In the genomic region with DNA sequence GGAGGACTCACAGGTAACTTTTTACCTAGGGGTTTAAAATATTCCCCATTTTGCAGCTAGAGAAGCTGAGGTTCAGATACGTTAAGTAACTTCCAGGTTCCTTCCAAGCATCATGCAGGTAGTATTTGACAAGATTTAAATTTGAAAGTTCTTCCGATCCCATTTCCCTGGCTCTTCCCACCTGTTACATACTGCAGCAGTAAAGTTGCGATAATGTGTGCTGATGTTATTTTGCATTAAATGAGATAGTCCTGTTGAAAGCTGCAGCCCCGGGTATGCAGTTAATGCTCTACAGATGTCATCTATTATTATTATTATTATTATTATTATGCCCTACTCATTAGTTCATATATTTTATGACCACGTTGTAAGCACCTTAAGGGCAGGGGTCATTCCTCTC, we compare ENCODE assay signal across 1 cellular context.
TF ChIP-seq lines count a peak whose summit lies in the region.

No MANE protein-coding gene starts in this region.

TF ChIP-seq in GM23338, 12 proteins besides CTCF, POLR2A, EP300 and RAD21 (continued from another document):
- TF ChIP-seq, protein P1, sequence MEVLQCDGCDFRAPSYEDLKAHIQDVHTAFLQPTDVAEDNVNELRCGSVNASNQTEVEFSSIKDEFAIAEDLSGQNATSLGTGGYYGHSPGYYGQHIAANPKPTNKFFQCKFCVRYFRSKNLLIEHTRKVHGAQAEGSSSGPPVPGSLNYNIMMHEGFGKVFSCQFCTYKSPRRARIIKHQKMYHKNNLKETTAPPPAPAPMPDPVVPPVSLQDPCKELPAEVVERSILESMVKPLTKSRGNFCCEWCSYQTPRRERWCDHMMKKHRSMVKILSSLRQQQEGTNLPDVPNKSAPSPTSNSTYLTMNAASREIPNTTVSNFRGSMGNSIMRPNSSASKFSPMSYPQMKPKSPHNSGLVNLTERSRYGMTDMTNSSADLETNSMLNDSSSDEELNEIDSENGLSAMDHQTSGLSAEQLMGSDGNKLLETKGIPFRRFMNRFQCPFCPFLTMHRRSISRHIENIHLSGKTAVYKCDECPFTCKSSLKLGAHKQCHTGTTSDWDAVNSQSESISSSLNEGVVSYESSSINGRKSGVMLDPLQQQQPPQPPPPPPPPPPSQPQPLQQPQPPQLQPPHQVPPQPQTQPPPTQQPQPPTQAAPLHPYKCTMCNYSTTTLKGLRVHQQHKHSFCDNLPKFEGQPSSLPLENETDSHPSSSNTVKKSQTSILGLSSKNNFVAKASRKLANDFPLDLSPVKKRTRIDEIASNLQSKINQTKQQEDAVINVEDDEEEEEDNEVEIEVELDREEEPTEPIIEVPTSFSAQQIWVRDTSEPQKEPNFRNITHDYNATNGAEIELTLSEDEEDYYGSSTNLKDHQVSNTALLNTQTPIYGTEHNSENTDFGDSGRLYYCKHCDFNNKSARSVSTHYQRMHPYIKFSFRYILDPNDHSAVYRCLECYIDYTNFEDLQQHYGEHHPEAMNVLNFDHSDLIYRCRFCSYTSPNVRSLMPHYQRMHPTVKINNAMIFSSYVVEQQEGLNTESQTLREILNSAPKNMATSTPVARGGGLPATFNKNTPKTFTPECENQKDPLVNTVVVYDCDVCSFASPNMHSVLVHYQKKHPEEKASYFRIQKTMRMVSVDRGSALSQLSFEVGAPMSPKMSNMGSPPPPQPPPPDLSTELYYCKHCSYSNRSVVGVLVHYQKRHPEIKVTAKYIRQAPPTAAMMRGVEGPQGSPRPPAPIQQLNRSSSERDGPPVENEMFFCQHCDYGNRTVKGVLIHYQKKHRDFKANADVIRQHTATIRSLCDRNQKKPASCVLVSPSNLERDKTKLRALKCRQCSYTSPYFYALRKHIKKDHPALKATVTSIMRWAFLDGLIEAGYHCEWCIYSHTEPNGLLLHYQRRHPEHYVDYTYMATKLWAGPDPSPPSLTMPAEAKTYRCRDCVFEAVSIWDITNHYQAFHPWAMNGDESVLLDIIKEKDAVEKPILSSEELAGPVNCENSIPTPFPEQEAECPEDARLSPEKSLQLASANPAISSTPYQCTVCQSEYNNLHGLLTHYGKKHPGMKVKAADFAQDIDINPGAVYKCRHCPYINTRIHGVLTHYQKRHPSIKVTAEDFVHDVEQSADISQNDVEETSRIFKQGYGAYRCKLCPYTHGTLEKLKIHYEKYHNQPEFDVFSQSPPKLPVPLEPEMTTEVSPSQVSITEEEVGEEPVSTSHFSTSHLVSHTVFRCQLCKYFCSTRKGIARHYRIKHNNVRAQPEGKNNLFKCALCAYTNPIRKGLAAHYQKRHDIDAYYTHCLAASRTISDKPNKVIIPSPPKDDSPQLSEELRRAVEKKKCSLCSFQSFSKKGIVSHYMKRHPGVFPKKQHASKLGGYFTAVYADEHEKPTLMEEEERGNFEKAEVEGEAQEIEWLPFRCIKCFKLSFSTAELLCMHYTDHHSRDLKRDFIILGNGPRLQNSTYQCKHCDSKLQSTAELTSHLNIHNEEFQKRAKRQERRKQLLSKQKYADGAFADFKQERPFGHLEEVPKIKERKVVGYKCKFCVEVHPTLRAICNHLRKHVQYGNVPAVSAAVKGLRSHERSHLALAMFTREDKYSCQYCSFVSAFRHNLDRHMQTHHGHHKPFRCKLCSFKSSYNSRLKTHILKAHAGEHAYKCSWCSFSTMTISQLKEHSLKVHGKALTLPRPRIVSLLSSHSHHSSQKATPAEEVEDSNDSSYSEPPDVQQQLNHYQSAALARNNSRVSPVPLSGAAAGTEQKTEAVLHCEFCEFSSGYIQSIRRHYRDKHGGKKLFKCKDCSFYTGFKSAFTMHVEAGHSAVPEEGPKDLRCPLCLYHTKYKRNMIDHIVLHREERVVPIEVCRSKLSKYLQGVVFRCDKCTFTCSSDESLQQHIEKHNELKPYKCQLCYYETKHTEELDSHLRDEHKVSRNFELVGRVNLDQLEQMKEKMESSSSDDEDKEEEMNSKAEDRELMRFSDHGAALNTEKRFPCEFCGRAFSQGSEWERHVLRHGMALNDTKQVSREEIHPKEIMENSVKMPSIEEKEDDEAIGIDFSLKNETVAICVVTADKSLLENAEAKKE (CRISPR knock-in tag; IDR thresholded peaks at IDR 0.05): no peak
- TF ChIP-seq EZH2 (IDR thresholded peaks at IDR 0.05; ENCODE audit: low read depth, unreplicated experiment) (no peak), POLR2AphosphoS5 (IDR thresholded peaks at IDR 0.05; ENCODE audit: low read depth) (no peak), CREB1 (CRISPR knock-in tag; IDR thresholded peaks at IDR 0.05; ENCODE audit: low read depth) (no peak), ZNF331 (CRISPR knock-in tag; IDR thresholded peaks at IDR 0.05; ENCODE audit: low read depth) (no peak)
- TF ChIP-seq, protein P2, sequence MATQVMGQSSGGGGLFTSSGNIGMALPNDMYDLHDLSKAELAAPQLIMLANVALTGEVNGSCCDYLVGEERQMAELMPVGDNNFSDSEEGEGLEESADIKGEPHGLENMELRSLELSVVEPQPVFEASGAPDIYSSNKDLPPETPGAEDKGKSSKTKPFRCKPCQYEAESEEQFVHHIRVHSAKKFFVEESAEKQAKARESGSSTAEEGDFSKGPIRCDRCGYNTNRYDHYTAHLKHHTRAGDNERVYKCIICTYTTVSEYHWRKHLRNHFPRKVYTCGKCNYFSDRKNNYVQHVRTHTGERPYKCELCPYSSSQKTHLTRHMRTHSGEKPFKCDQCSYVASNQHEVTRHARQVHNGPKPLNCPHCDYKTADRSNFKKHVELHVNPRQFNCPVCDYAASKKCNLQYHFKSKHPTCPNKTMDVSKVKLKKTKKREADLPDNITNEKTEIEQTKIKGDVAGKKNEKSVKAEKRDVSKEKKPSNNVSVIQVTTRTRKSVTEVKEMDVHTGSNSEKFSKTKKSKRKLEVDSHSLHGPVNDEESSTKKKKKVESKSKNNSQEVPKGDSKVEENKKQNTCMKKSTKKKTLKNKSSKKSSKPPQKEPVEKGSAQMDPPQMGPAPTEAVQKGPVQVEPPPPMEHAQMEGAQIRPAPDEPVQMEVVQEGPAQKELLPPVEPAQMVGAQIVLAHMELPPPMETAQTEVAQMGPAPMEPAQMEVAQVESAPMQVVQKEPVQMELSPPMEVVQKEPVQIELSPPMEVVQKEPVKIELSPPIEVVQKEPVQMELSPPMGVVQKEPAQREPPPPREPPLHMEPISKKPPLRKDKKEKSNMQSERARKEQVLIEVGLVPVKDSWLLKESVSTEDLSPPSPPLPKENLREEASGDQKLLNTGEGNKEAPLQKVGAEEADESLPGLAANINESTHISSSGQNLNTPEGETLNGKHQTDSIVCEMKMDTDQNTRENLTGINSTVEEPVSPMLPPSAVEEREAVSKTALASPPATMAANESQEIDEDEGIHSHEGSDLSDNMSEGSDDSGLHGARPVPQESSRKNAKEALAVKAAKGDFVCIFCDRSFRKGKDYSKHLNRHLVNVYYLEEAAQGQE (IDR thresholded peaks at IDR 0.05; ENCODE audit: unreplicated experiment): no peak
